Comparison of ENCODE assay signal across 8 cellular contexts in genomic region chrX:72621619-72622485, GRCh38. TPM values are rescaled to one million over a fixed set of nuclear protein-coding genes. Genes with fewer than 3 reads are reported as not detected.
DNase-seq lines count a peak whose midpoint lies in the region; ATAC-seq, FAIRE-seq and TF ChIP-seq lines count a peak whose summit lies in the region.

No MANE protein-coding gene starts in this region.

- peak in 1 of 2 experiments; percentile 19 for DNase-seq in SJSA1 (ENCODE audit: low read depth in 1 of 2, low spot score in 2 of 2)
- DNase-seq in pancreas, result no peak
- DNase-seq in DMS 273 treated with DMSO at 0.1 percent for 48 hours (lab: John Stamatoyannopoulos, UW), result no peak
- no peak for DNase-seq in substantia nigra (lab: John Stamatoyannopoulos, UW)
- DNase-seq in cerebellum (ENCODE audit: low spot score), result no peak
- DNase-seq in pons (ENCODE audit: low spot score), result no peak

- H3K27ac ChIP-seq in SJSA1, result peak overlapping the region; percentile 25; the same call in 1 of the 2 replicates
- peak overlapping the region in 3 of 4 donors; percentile 48 to 60 (median 56) for H3K27ac ChIP-seq in pancreas
- H3K27ac ChIP-seq in substantia nigra (ENCODE audit: low read depth, low read length, poor library complexity, severe bottlenecking), result no peak overlapping the region

- H3K36me3 ChIP-seq in SJSA1 (no peaks in the 10 kb centered on the region), pancreas (no peaks in the 10 kb centered on the region)

- H3K4me1 ChIP-seq in SJSA1 (replicated peaks), result peaks cover 27% of the 10 kb centered on the region
- peaks cover 0 to 11% (median 6%) of the 10 kb centered on the region in 3 donors for H3K4me1 ChIP-seq in pancreas

- no peak for TF ChIP-seq CTCF in pancreas (IDR thresholded peaks at IDR 0.05)

- WGBS in pancreas, 2 donors, result 69 to 74% methylated on average over 4 of the region's 4 CpGs

- no peak overlapping the region for H3K4me3 ChIP-seq in SJSA1
- no peak overlapping the region for H3K4me3 ChIP-seq in pancreas

- peak; percentile 26 for FAIRE-seq in pancreas (lab: Jason Lieb, UNC)

- ATAC-seq in GM18907 (IDR thresholded peaks at IDR 0.05; ENCODE audit: unreplicated experiment) (peak; percentile 94), HG02798 (IDR thresholded peaks at IDR 0.05; ENCODE audit: poor library complexity, unreplicated experiment) (peak; percentile 76), pancreas (peak in 1 of 4 donors; percentile 4)

- intact Hi-C loops in pancreas (cut with DNase I), result no loop called here

- H3K27me3 ChIP-seq in SJSA1 (replicated peaks), result no peaks in the 10 kb centered on the region
- no peaks in the 10 kb centered on the region for H3K27me3 ChIP-seq in pancreas

- H3K9me3 ChIP-seq in SJSA1 (replicated peaks), result no peaks in the 10 kb centered on the region
- H3K9me3 ChIP-seq in pancreas, result no peaks in the 10 kb centered on the region

RNA-seq across cellular contexts. Expression of gene HDAC8, which starts 49.2 kb away (rescaled TPM):
- 29.0 and 33.3 TPM in 2 replicates for total RNA-seq in SJSA1 (2014; rRNA removed; shearing (Covaris generic))
- 10 to 100 TPM in 5 of 6 donors, 1 to 10 TPM in 1; 8.5 to 17.2 (median 13.9) TPM for total RNA-seq in pancreas
- 10 to 100 TPM; 15.2 to 21.6 TPM for polyA plus RNA-seq in pancreas
- total RNA-seq in cerebellum, result 71.9 TPM
